7 cellular contexts compared by ENCODE assay signal in the genomic region with DNA sequence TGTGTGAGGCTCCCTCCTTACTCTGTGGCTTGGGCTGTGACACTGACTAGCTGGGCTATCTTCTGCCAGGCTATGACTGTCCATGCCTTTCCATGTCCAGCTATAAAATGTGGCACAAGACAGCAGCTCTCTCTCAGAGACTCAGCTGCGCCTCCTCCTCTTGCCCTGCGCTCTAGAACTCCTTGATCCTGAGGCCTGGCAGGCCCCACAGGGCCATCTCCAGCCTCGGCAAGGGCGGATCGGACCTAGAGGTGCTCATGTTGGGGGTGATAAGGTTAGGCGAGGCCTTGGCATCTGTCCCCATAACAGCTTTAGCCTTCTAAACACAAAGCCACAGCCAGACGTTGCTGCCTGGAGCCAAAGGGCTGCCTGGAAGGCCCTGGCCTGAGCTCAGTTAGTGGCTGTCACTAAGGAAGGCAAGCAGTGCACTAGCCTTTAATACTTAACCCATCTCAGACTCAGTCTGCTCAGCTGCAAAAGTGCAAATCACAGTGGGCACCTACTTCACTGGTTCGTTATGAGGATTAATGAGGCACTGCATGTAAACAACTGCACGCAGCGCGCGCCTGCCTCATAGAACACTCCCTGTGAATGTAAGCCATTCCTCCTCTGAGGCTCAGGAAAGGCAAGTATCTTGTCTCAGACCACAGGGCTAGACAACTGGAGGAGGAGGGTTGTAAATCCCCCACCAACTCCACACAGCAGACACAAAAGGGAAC. TPM values are rescaled to one million over a fixed set of nuclear protein-coding genes. Genes with fewer than 3 reads are reported as not detected.
DNase-seq lines count a peak whose midpoint lies in the region; ATAC-seq and TF ChIP-seq lines count a peak whose summit lies in the region.
"Had no signal": no experiment of that assay in that cellular context is flagged by ENCODE, and none has a peak within 500 bp of the region (broad histone marks: within the 10 kb centered on the region; RNA-seq: fewer than 3 reads in every experiment).

No MANE protein-coding gene starts in this region.

- H3K36me3 ChIP-seq in prostate gland = no peaks in the 10 kb centered on the region

- no peak for TF ChIP-seq POLR2A in prostate gland (IDR thresholded peaks at IDR 0.05)

- no peaks in the 10 kb centered on the region for H3K9me3 ChIP-seq in prostate gland

- H3K27me3 Mint-ChIP-seq in dendritic cell treated with granulocyte-macrophage colony-stimulating factor and Interleukin-4, amounts not matched to agents 40 ng/mL and 50 ng/mL, for 4 days = no peaks in the 10 kb centered on the region

- ATAC-seq in HG03139 (IDR thresholded peaks at IDR 0.05; ENCODE audit: unreplicated experiment) = no peak

- peaks cover 71% of the 10 kb centered on the region for H3K4me1 Mint-ChIP-seq in dendritic cell treated with granulocyte-macrophage colony-stimulating factor and Interleukin-4, amounts not matched to agents 40 ng/mL and 50 ng/mL, for 4 days (ENCODE audit: low read depth)

- TF ChIP-seq CTCF in prostate gland (IDR thresholded peaks at IDR 0.05) = no peak

- intact Hi-C loops in dendritic cell treated with granulocyte-macrophage colony-stimulating factor and Interleukin-4, amounts not matched to agents 40 ng/mL and 50 ng/mL, for 4 days (cut with micrococcal nuclease) = no loop called here
- intact Hi-C loops in prostate gland (cut with DNase I) = no loop called here

- H3K36me3 Mint-ChIP-seq in dendritic cell treated with granulocyte-macrophage colony-stimulating factor and Interleukin-4, amounts not matched to agents 40 ng/mL and 50 ng/mL, for 4 days (ENCODE audit: low read depth) = peaks cover 69% of the 10 kb centered on the region

- H3K27ac ChIP-seq in prostate gland = peak overlapping the region; percentile 97 to 98

- H3K4me3 ChIP-seq in prostate gland = peak overlapping the region; percentile 65 to 93

- peaks cover 6% of the 10 kb centered on the region for H3K4me1 ChIP-seq in prostate gland (replicated peaks)

- H3K4me3 Mint-ChIP-seq in dendritic cell treated with granulocyte-macrophage colony-stimulating factor and Interleukin-4, amounts not matched to agents 40 ng/mL and 50 ng/mL, for 4 days = peak overlapping the region; percentile 94

- WGBS in prostate gland = 21% methylated on average over 11 of the region's 12 CpGs

- no peaks in the 10 kb centered on the region for H3K9me3 Mint-ChIP-seq in dendritic cell treated with granulocyte-macrophage colony-stimulating factor and Interleukin-4, amounts not matched to agents 40 ng/mL and 50 ng/mL, for 4 days

- H3K27ac Mint-ChIP-seq in dendritic cell treated with granulocyte-macrophage colony-stimulating factor and Interleukin-4, amounts not matched to agents 40 ng/mL and 50 ng/mL, for 4 days = peak overlapping the region; percentile 93

- H3K27me3 ChIP-seq in prostate gland (replicated peaks; ENCODE audit: insufficient read depth) = no peaks in the 10 kb centered on the region

- DNase-seq in NCI-H748 (lab: John Stamatoyannopoulos, UW; ENCODE audit: unreplicated experiment) (peak; percentile 24), NCI-H748 treated with DMSO at 0.1 percent for 48 hours (lab: John Stamatoyannopoulos, UW) (no peak), prostate gland (ENCODE audit: low spot score) (peak; percentile 36), NCI-H2227 (lab: John Stamatoyannopoulos, UW; ENCODE audit: unreplicated experiment) (no peak)

RNA-seq across cellular contexts. Expression of a gene that starts 1.2 kb away (rescaled TPM):
- total RNA-seq in prostate gland = 100 to 1,000 TPM; 143 to 147 TPM

RNA-seq across cellular contexts. Expression of a gene that starts 2.0 kb away (rescaled TPM):
- total RNA-seq in prostate gland = 100 to 1,000 TPM; 152 to 169 TPM

RNA-seq across cellular contexts. Expression of a gene that starts 39.1 kb away (rescaled TPM):
- total RNA-seq in prostate gland = 100 to 1,000 TPM in 1 of 2 donors, 10 to 100 TPM in 1; 57.0 to 161 TPM

RNA-seq across cellular contexts. Expression of a gene that starts 49.2 kb away (rescaled TPM):
- total RNA-seq in prostate gland = 100 to 1,000 TPM in 1 of 2 donors, 10 to 100 TPM in 1; 64.6 to 114 TPM

RNA-seq across cellular contexts. Expression of a gene that starts 58.6 kb away (rescaled TPM):
- total RNA-seq in prostate gland = 1 to 10 TPM in 1 of 2 donors, under 1 TPM in 1; 0.05 to 5.0 TPM
- total RNA-seq: lung microvascular endothelial cell had no signal

Comparison
In these comparisons a context has a peak if more than half of its experiments do, and no peak if none do; other contexts are left out.
1. DNase-seq: peak in NCI-H748 (single experiment) and prostate gland (single experiment); none in NCI-H748 treated with DMSO at 0.1 percent for 48 hours (single experiment) and NCI-H2227 (single experiment).